31 cellular contexts compared by ENCODE assay signal in genomic region chr16:7509919-7510705, GRCh38.
DNase-seq lines count a peak whose midpoint lies in the region; FAIRE-seq and TF ChIP-seq lines count a peak whose summit lies in the region.
"Had no signal": no experiment of that assay in that cellular context is flagged by ENCODE, and none has a peak within 500 bp of the region (broad histone marks: within the 10 kb centered on the region; RNA-seq: fewer than 3 reads in every experiment).

No MANE protein-coding gene starts in this region.

- TF ChIP-seq CTCF in H1 (IDR thresholded peaks at IDR 0.05; ENCODE audit: control extremely low read depth in 1 of 3, insufficient read depth in 1 of 3, low read depth in 1 of 3, low read length in 3 of 3) (no peak), nephron progenitor cell (IDR thresholded peaks at IDR 0.05) (no peak)

- peaks cover 3% of the 10 kb centered on the region for H3K27me3 Mint-ChIP-seq in nephron progenitor cell (ENCODE audit: low read depth, poor library complexity)
- H3K27me3 Mint-ChIP-seq: activated naive CD8-positive, alpha-beta T cell treated with anti-CD3 and anti-CD28 coated beads, Interleukin-2, amount 10 ng/mL, durations not matched to agents 7 days and 5 days; natural killer cell treated with Interleukin-12 subunit alpha and Interleukin-12 subunit beta and Interleukin-15 and Interleukin-18, amount 100 ng/mL, for 72 hours had no signal

- FAIRE-seq in H1 (lab: Jason Lieb, UNC) (no peak), urothelium cell line (lab: Jason Lieb, UNC) (no peak), RCC 7860 (lab: Jason Lieb, UNC) (no peak)
- FAIRE-seq: astrocyte, GM12891, H54 had no signal

- no peak for TF ChIP-seq EP300 in H1 (IDR thresholded peaks at IDR 0.05; ENCODE audit: borderline replicate concordance in 1 of 2, low read depth in 2 of 2, low read length in 2 of 2)

- H3K23ac ChIP-seq in H1 (ENCODE audit: insufficient read length), result no peak overlapping the region

- H3K36me3 ChIP-seq in H1 (ENCODE audit: control insufficient read depth in 2 of 4, insufficient read depth in 4 of 4, low read length in 3 of 4), result no peaks in the 10 kb centered on the region
- H3K36me3 ChIP-seq in effector memory CD4-positive, alpha-beta T cell (ENCODE audit: control insufficient read depth, insufficient read depth, low read length), result no peaks in the 10 kb centered on the region
- H3K36me3 ChIP-seq: gastroesophageal sphincter had no signal

- no peak overlapping the region for H3K4ac ChIP-seq in H1 (replicated peaks; ENCODE audit: insufficient read length, low read depth, low read length)

- no peak overlapping the region for H2BK15ac ChIP-seq in H1 (ENCODE audit: low read length)

- H3K9me3 ChIP-seq in H1 (ENCODE audit: insufficient read depth in 2 of 2, low read depth in 1 of 2, low read length in 1 of 2), result peaks cover 0 to 3% of the 10 kb centered on the region in 2 experiments; a peak in 1 of 4 replicates
- H3K9me3 ChIP-seq in effector memory CD4-positive, alpha-beta T cell (ENCODE audit: control insufficient read depth, low read length), result no peaks in the 10 kb centered on the region
- H3K9me3 ChIP-seq: gastroesophageal sphincter had no signal

- no peaks in the 10 kb centered on the region for H3K79me1 ChIP-seq in H1 (ENCODE audit: low read depth, low read length)

- no peaks in the 10 kb centered on the region for H3K9me3 Mint-ChIP-seq in nephron progenitor cell

- H3K27ac ChIP-seq in H1 (ENCODE audit: low read depth, low read length), result no peak overlapping the region
- H3K27ac ChIP-seq in effector memory CD4-positive, alpha-beta T cell (ENCODE audit: insufficient read depth, low read length, poor library complexity, severe bottlenecking), result no peak overlapping the region
- H3K27ac ChIP-seq: 22Rv1, gastroesophageal sphincter, parathyroid adenoma, VCaP had no signal

- DNase-seq in DMS79 treated with DMSO at 0.1 percent for 48 hours (lab: John Stamatoyannopoulos, UW), result peak; percentile 39
- no peak for DNase-seq in DMS79 (lab: John Stamatoyannopoulos, UW)
- DNase-seq in H1 (ENCODE audit: low read depth in 1 of 2, low spot score in 2 of 2), result no peak
- peak; percentile 40 for DNase-seq in nephron progenitor cell
- peak; percentile 14 for DNase-seq in urothelium cell line (ENCODE audit: low spot score)
- DNase-seq in effector memory CD4-positive, alpha-beta T cell, result no peak
- DNase-seq in NCI-H510A (lab: John Stamatoyannopoulos, UW), result no peak
- DNase-seq in RCC 7860 (ENCODE audit: low spot score), result no peak
- DNase-seq: activated CD4-positive, alpha-beta T cell treated with anti-CD3 and anti-CD28 coated beads for 48 hours; activated CD8-positive, alpha-beta memory T cell treated with anti-CD3 and anti-CD28 coated beads for 24 hours; activated effector memory CD4-positive, alpha-beta T cell treated with anti-CD3 and anti-CD28 coated beads, Interleukin-2, amount 50 U/mL, for 16 hours; activated naive CD8-positive, alpha-beta T cell treated with anti-CD3 and anti-CD28 coated beads, Interleukin-2, amount 10 ng/mL, durations not matched to agents 7 days and 5 days; cortex of kidney; IMR-90; islet precursor cell; midbrain; NCI-H1092; NCI-H1930; NCI-H226; NCI-H748 treated with DMSO at 0.1 percent for 48 hours; OCI-M1; stimulated activated naive CD4-positive, alpha-beta T cell; T-helper 9 cell had no signal

- H3K27ac Mint-ChIP-seq in nephron progenitor cell, result peak overlapping the region; percentile 92
- H3K27ac Mint-ChIP-seq: activated naive CD8-positive, alpha-beta T cell treated with anti-CD3 and anti-CD28 coated beads, Interleukin-2, amount 10 ng/mL, durations not matched to agents 7 days and 5 days; natural killer cell treated with Interleukin-12 subunit alpha and Interleukin-12 subunit beta and Interleukin-15 and Interleukin-18, amount 100 ng/mL, for 72 hours had no signal

- TF ChIP-seq RAD21 in H1 (IDR thresholded peaks at IDR 0.05 in 1 of 2, conservative IDR thresholded peaks at IDR 0.05 in 1 of 2; ENCODE audit: low read depth in 2 of 2, low read length in 2 of 2), result no peak

- H2BK5ac ChIP-seq in H1 (ENCODE audit: low read depth, low read length), result no peak overlapping the region

- POLR2A ChIA-PET in H1 (lab: Charles Lee; ENCODE audit: partially characterized antibody), result no interaction called here

- no peak overlapping the region for H4K5ac ChIP-seq in H1 (ENCODE audit: insufficient read length, low read depth, low read length)

- no peak overlapping the region for H2BK20ac ChIP-seq in H1 (ENCODE audit: low read length)

- H4K91ac ChIP-seq in H1 (replicated peaks; ENCODE audit: insufficient read length, low read length), result no peak overlapping the region

- no peaks in the 10 kb centered on the region for H3K23me2 ChIP-seq in H1 (ENCODE audit: low read depth, low read length)

- no peak for TF ChIP-seq POLR2A in H1 (IDR thresholded peaks at IDR 0.05; ENCODE audit: control extremely low read depth in 1 of 2, low read depth in 2 of 2, low read length in 2 of 2)

- H3K14ac ChIP-seq in H1 (ENCODE audit: insufficient read length), result peak overlapping the region; percentile 52

- CTCF ChIA-PET in H1 (lab: Charles Lee; ENCODE audit: partially characterized antibody), result interaction anchor here (0.6 to 1.9 kb wide), 8 partner anchors 8 to 164 kb away, joined by 3 to 5 read pairs (median 3); no protein-coding TSS in a partner anchor

- no peaks in the 10 kb centered on the region for H3K27me3 ChIP-seq in H1 (replicated peaks in 1 of 4; ENCODE audit: control insufficient read depth in 3 of 4, extremely low read depth in 1 of 4, insufficient read depth in 3 of 4, low read length in 3 of 4)
- H3K27me3 ChIP-seq in effector memory CD4-positive, alpha-beta T cell (replicated peaks; ENCODE audit: control insufficient read depth, insufficient read depth, low read length, poor library complexity, severe bottlenecking), result no peaks in the 10 kb centered on the region
- H3K27me3 ChIP-seq: gastroesophageal sphincter had no signal

- no peaks in the 10 kb centered on the region for H4K20me1 ChIP-seq in H1 (replicated peaks in 1 of 2; ENCODE audit: control insufficient read depth in 1 of 2, insufficient read depth in 2 of 2, low read length in 2 of 2)

- H3K4me1 Mint-ChIP-seq in nephron progenitor cell, result peaks cover 47% of the 10 kb centered on the region
- H3K4me1 Mint-ChIP-seq: activated naive CD8-positive, alpha-beta T cell treated with anti-CD3 and anti-CD28 coated beads, Interleukin-2, amount 10 ng/mL, durations not matched to agents 7 days and 5 days had no signal

- peak overlapping the region in 1 of 2 experiments; percentile 41; a peak in 2 of 4 replicates for H3K4me2 ChIP-seq in H1 (ENCODE audit: insufficient read depth in 1 of 2, low read depth in 2 of 2, low read length in 2 of 2)

- H3K4me1 ChIP-seq in H1 (replicated peaks in 1 of 4; ENCODE audit: control insufficient read depth in 3 of 4, insufficient read depth in 4 of 4, low read length in 3 of 4), result peaks cover 2 to 11% (median 4%) of the 10 kb centered on the region in 4 experiments; a peak in 6 of 7 replicates
- no peaks in the 10 kb centered on the region for H3K4me1 ChIP-seq in effector memory CD4-positive, alpha-beta T cell (ENCODE audit: control insufficient read depth, insufficient read depth, low read length, poor library complexity, severe bottlenecking)
- H3K4me1 ChIP-seq: gastroesophageal sphincter, parathyroid adenoma had no signal

- H3K56ac ChIP-seq in H1 (replicated peaks; ENCODE audit: insufficient read length, low read depth, low read length), result no peak overlapping the region

- peak overlapping the region; percentile 65 for H3K4me3 Mint-ChIP-seq in nephron progenitor cell
- H3K4me3 Mint-ChIP-seq: activated naive CD8-positive, alpha-beta T cell treated with anti-CD3 and anti-CD28 coated beads, Interleukin-2, amount 10 ng/mL, durations not matched to agents 7 days and 5 days; natural killer cell treated with Interleukin-12 subunit alpha and Interleukin-12 subunit beta and Interleukin-15 and Interleukin-18, amount 100 ng/mL, for 72 hours had no signal

- no peak overlapping the region for H2AK5ac ChIP-seq in H1 (ENCODE audit: low read depth, low read length)

- H2BK12ac ChIP-seq in H1 (ENCODE audit: low read depth, low read length), result no peak overlapping the region

- H3K4me3 ChIP-seq in H1 (ENCODE audit: extremely low read depth in 1 of 4, insufficient read depth in 2 of 4, low read depth in 3 of 4, low read length in 4 of 4), result no peak overlapping the region
- no peak overlapping the region for H3K4me3 ChIP-seq in effector memory CD4-positive, alpha-beta T cell (ENCODE audit: insufficient read depth, low read depth, low read length, poor library complexity, severe bottlenecking)
- H3K4me3 ChIP-seq: gastroesophageal sphincter had no signal

- 88% methylated on average over 26 of the region's 26 CpGs; no CpG with 5 or more reads in 1 of the 2 experiments for WGBS in H1 (ENCODE audit: extremely low coverage in 1 of 2, insufficient coverage in 1 of 2, insufficient read length in 1 of 2, insufficient replicate concordance in 2 of 2, low coverage in 1 of 2, low lambda C conversion rate in 2 of 2, missing lambda C conversion rate in 1 of 2), 2 experiments

- peak overlapping the region; percentile 69; the same call in 1 of the 2 replicates for H4K8ac ChIP-seq in H1 (ENCODE audit: extremely low read depth, insufficient read depth, low read length)

- H3K18ac ChIP-seq in H1 (ENCODE audit: extremely low read depth, low read length), result no peak overlapping the region

- H3K36me3 Mint-ChIP-seq in nephron progenitor cell (ENCODE audit: low read depth), result no peaks in the 10 kb centered on the region
- H3K36me3 Mint-ChIP-seq: activated naive CD8-positive, alpha-beta T cell treated with anti-CD3 and anti-CD28 coated beads, Interleukin-2, amount 10 ng/mL, durations not matched to agents 7 days and 5 days; natural killer cell treated with Interleukin-12 subunit alpha and Interleukin-12 subunit beta and Interleukin-15 and Interleukin-18, amount 100 ng/mL, for 72 hours had no signal

- H3K9ac ChIP-seq in H1 (replicated peaks in 1 of 4; ENCODE audit: extremely low read depth in 1 of 4, low read depth in 3 of 4, low read length in 3 of 4), result no peak overlapping the region
- H3K9ac ChIP-seq: parathyroid adenoma had no signal

- H2AFZ ChIP-seq in H1 (ENCODE audit: low read length), result peak overlapping the region; percentile 37; the same call in 1 of the 2 replicates
- H2AFZ ChIP-seq: parathyroid adenoma had no signal

- no peaks in the 10 kb centered on the region for H3K79me2 ChIP-seq in H1 (ENCODE audit: control insufficient read depth in 1 of 2, insufficient read depth in 2 of 2, low read length in 2 of 2)
- H3K79me2 ChIP-seq: parathyroid adenoma had no signal

- H2BK120ac ChIP-seq in H1 (replicated peaks; ENCODE audit: low read depth, low read length), result no peak overlapping the region

TF ChIP-seq in H1, 55 proteins besides CTCF, POLR2A, EP300 and RAD21 (continues in another document):
- TF ChIP-seq SIN3A (conservative IDR thresholded peaks at IDR 0.05 in 1 of 2, IDR thresholded peaks at IDR 0.05 in 1 of 2; ENCODE audit: low read depth in 1 of 2, low read length in 2 of 2), result no peak
- TF ChIP-seq E2F6 (IDR thresholded peaks at IDR 0.05), result no peak

Comparison
In these comparisons a context has a peak if more than half of its experiments do, and no peak if none do; other contexts are left out.
1. DNase-seq: peak in DMS79 treated with DMSO at 0.1 percent for 48 hours (single experiment), nephron progenitor cell (single experiment) and urothelium cell line (single experiment); none in DMS79 (single experiment), H1 (0 of 2), effector memory CD4-positive, alpha-beta T cell (0 of 3), NCI-H510A (single experiment) and RCC 7860 (single experiment).